9 cellular contexts compared by ENCODE assay signal in the genomic region with DNA sequence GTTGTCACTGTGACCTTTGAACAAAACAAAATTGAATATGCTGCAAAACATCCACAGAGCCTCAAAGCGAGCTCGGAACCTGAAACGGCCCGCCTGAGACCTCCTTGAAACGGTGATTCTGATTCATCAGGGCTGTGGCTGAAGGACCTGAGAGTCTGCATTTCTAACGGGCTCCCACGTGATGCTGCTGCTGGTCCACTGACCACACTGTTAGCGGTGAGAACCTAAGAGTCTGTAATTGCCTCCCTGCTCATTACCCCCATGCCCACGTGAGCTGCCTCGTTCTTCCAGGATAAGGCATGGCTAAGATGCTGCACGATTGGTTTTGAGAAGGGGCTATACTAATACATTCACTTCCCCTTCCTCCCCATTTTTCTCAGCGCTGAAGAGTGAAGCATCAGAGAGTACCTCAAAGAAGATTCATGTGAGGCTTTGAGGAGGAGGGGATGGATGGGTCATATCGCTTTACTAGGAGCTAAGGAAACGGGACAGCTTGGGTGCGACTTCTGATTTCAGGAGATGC. TPM values are rescaled to one million over a fixed set of nuclear protein-coding genes. Genes with fewer than 3 reads are reported as not detected.
DNase-seq lines count a peak whose midpoint lies in the region; ATAC-seq and TF ChIP-seq lines count a peak whose summit lies in the region.
"Had no signal": no experiment of that assay in that cellular context is flagged by ENCODE, and none has a peak within 500 bp of the region (broad histone marks: within the 10 kb centered on the region; RNA-seq: fewer than 3 reads in every experiment).

No MANE protein-coding gene starts in this region.

- ATAC-seq in GM19455 (IDR thresholded peaks at IDR 0.05; ENCODE audit: unreplicated experiment) = peak; percentile 24
- ATAC-seq in activated CD8-positive, alpha-beta T cell treated with anti-CD3 and anti-CD28 coated beads for 36 hours = peak; percentile 12

- H3K36me3 Mint-ChIP-seq in activated CD8-positive, alpha-beta T cell treated with anti-CD3 and anti-CD28 coated beads for 36 hours (ENCODE audit: low read depth) = no peaks in the 10 kb centered on the region
- H3K36me3 Mint-ChIP-seq in mesothelial cell of epicardium = no peaks in the 10 kb centered on the region

- intact Hi-C loops in activated CD8-positive, alpha-beta T cell treated with anti-CD3 and anti-CD28 coated beads for 36 hours (cut with micrococcal nuclease) = loop anchor here (2.0 to 5.0 kb wide), 2 partner anchors 111 to 549 kb away; no protein-coding TSS in a partner anchor

- no peak overlapping the region for H3K4me3 Mint-ChIP-seq in activated CD8-positive, alpha-beta T cell treated with anti-CD3 and anti-CD28 coated beads for 36 hours
- H3K4me3 Mint-ChIP-seq in mesothelial cell of epicardium = peak overlapping the region; percentile 70

- H3K27me3 Mint-ChIP-seq in activated CD8-positive, alpha-beta T cell treated with anti-CD3 and anti-CD28 coated beads for 36 hours = peaks cover 13% of the 10 kb centered on the region
- H3K27me3 Mint-ChIP-seq in mesothelial cell of epicardium (ENCODE audit: low read depth) = peaks cover 28% of the 10 kb centered on the region

- H3K9me3 Mint-ChIP-seq in activated CD8-positive, alpha-beta T cell treated with anti-CD3 and anti-CD28 coated beads for 36 hours = no peaks in the 10 kb centered on the region
- H3K9me3 Mint-ChIP-seq in mesothelial cell of epicardium = no peaks in the 10 kb centered on the region

- POLR2A ChIA-PET in activated CD8-positive, alpha-beta T cell treated with anti-CD3 and anti-CD28 coated beads for 36 hours (lab: Charles Lee) = interaction anchor here (0.9 to 1.3 kb wide), 4 partner anchors 8 to 95 kb away, joined by 3 to 4 read pairs (median 3); no protein-coding TSS in a partner anchor

- no peak for DNase-seq in activated CD8-positive, alpha-beta T cell treated with anti-CD3 and anti-CD28 coated beads for 36 hours
- DNase-seq in mesothelial cell of epicardium (ENCODE audit: low spot score in 2 of 2, unreplicated experiment in 2 of 2) = no peak
- DNase-seq in H4 (ENCODE audit: low spot score) = no peak
- DNase-seq in effector CD8-positive, alpha-beta T cell (lab: John Stamatoyannopoulos, UW) = no peak
- no peak for DNase-seq in NCI-H1436 (lab: John Stamatoyannopoulos, UW)
- DNase-seq in putamen (ENCODE audit: low spot score) = no peak
- DNase-seq: GF-D8 had no signal

- TF ChIP-seq CTCF in 22Rv1 (IDR thresholded peaks at IDR 0.05) = 0 out of 2 replicates have a peak, but pooled peaks have one; percentile 23
- TF ChIP-seq CTCF in activated CD8-positive, alpha-beta T cell treated with anti-CD3 and anti-CD28 coated beads for 36 hours (IDR thresholded peaks at IDR 0.05) = peak; percentile 81
- TF ChIP-seq CTCF in mesothelial cell of epicardium (IDR thresholded peaks at IDR 0.05; ENCODE audit: unreplicated experiment) = no peak

- peaks cover 14% of the 10 kb centered on the region for H3K4me1 Mint-ChIP-seq in activated CD8-positive, alpha-beta T cell treated with anti-CD3 and anti-CD28 coated beads for 36 hours (ENCODE audit: low read depth)
- H3K4me1 Mint-ChIP-seq in mesothelial cell of epicardium = peaks cover 27% of the 10 kb centered on the region

- peak overlapping the region; percentile 85 for H3K27ac ChIP-seq in 22Rv1

- CTCF ChIA-PET in activated CD8-positive, alpha-beta T cell treated with anti-CD3 and anti-CD28 coated beads for 36 hours (lab: Charles Lee) = interaction anchor here (0.7 to 6.5 kb wide), 77 partner anchors 10 to 911 kb away, joined by 3 to 111 read pairs (median 5); partner anchors contain the start of genes SUSD4 and TLR5

- H3K27ac Mint-ChIP-seq in activated CD8-positive, alpha-beta T cell treated with anti-CD3 and anti-CD28 coated beads for 36 hours = no peak overlapping the region
- H3K27ac Mint-ChIP-seq in mesothelial cell of epicardium = no peak overlapping the region

RNA-seq across cellular contexts. Expression of gene TLR5, which starts 9.7 kb away (rescaled TPM):
- under 1 TPM; 0.11 to 0.38 TPM for total RNA-seq in activated CD8-positive, alpha-beta T cell treated with anti-CD3 and anti-CD28 coated beads for 36 hours
- 2.5 to 3.8 TPM (median 3.1 TPM) in 3 replicates for total RNA-seq in mesothelial cell of epicardium
- total RNA-seq in H4 (2014; rRNA removed; shearing (Covaris generic)) = 2.1 TPM in 1 of 2 replicates, not detected in the other
